In the genomic region with DNA sequence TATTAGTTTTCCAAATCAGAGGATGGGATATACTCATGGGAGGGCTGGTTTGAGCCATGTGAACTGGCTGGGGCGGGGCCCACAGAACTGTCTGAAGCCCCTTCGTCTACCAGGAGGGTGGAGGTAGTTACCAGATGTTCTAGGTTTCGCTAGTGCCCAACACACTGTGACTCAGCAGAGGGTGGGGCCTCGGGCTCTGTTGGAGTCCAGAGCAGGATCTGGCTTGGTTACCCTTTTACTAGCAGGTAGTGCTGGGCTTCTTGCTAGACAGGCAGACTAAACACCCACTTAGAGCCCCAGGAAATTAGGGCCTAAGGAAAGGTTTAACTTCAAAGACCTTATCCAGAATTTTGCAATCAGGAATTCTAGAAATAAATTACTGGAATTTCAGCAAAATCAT, we compare ENCODE assay signal across 13 cellular contexts. TPM values are rescaled to one million over a fixed set of nuclear protein-coding genes. Genes with fewer than 3 reads are reported as not detected.
DNase-seq lines count a peak whose midpoint lies in the region; ATAC-seq and TF ChIP-seq lines count a peak whose summit lies in the region.
"Had no signal": no experiment of that assay in that cellular context is flagged by ENCODE, and none has a peak within 500 bp of the region (broad histone marks: within the 10 kb centered on the region; RNA-seq: fewer than 3 reads in every experiment).

No MANE protein-coding gene starts in this region.

- H3K9me3 ChIP-seq in MG63 (no peaks in the 10 kb centered on the region), mammary epithelial cell (replicated peaks; ENCODE audit: insufficient read depth, low read length) (no peaks in the 10 kb centered on the region)

- H3K4me1 ChIP-seq in mammary epithelial cell (ENCODE audit: insufficient read depth, low read length): no peaks in the 10 kb centered on the region

- H4K20me1 ChIP-seq in mammary epithelial cell (ENCODE audit: insufficient read depth, low read length): no peaks in the 10 kb centered on the region

- ATAC-seq in GM19023 (IDR thresholded peaks at IDR 0.05; ENCODE audit: unreplicated experiment) (peak; percentile 49), HG02981 (IDR thresholded peaks at IDR 0.05; ENCODE audit: unreplicated experiment) (no peak)
- ATAC-seq: effector memory CD8-positive, alpha-beta T cell had no signal

- H3K27me3 ChIP-seq in MG63: no peaks in the 10 kb centered on the region
- H3K27me3 ChIP-seq in mammary epithelial cell (ENCODE audit: insufficient read depth, low read length): no peaks in the 10 kb centered on the region

- CTCF ChIA-PET in mammary epithelial cell (lab: Charles Lee; ENCODE audit: low non-redundant PET): interaction anchor here (0.7 kb wide), 1 partner anchor 1145 kb away, joined by 3 read pairs; no protein-coding TSS in a partner anchor

- no peaks in the 10 kb centered on the region for H3K79me2 ChIP-seq in mammary epithelial cell (ENCODE audit: insufficient read depth, low read length)

- intact Hi-C loops in mammary epithelial cell (cut with micrococcal nuclease): loop anchor here (1.0 to 10.0 kb wide), 3 partner anchors 113 to 401 kb away; no protein-coding TSS in a partner anchor
- intact Hi-C loops in posterior vena cava (cut with DNase I): loop anchor here in 1 of 2 donors (5.0 kb wide), 1 partner anchor 399 kb away; no protein-coding TSS in a partner anchor

- H3K4me2 ChIP-seq in mammary epithelial cell (ENCODE audit: insufficient read depth, low read depth, low read length): peak overlapping the region; percentile 9

- in situ Hi-C loops in mammary epithelial cell (cut with MboI; ENCODE audit: low sequenced_read_pairs in 2 of 2): loop anchor here (5.0 to 25.0 kb wide), 6 partner anchors 243 to 689 kb away; a partner anchor contains a TSS

- dilution Hi-C loops in mammary epithelial cell (cut with HindIII; ENCODE audit: low sequenced_read_pairs): no loop called here

- 50% methylated on average over 4 of the region's 4 CpGs for WGBS in mammary epithelial cell (ENCODE audit: low coverage, missing lambda C conversion rate)

- H3K36me3 ChIP-seq in MG63 (no peaks in the 10 kb centered on the region), mammary epithelial cell (ENCODE audit: insufficient read depth, low read length) (no peaks in the 10 kb centered on the region)

- H3K27ac ChIP-seq in mammary epithelial cell (ENCODE audit: insufficient read depth, low read depth, low read length): no peak overlapping the region
- H3K27ac ChIP-seq: skin epidermis had no signal

- TF ChIP-seq CTCF in mammary epithelial cell (conservative IDR thresholded peaks at IDR 0.05 in 1 of 2, IDR thresholded peaks at IDR 0.05 in 1 of 2; ENCODE audit: extremely low read depth in 1 of 2, insufficient read depth in 1 of 2, low read depth in 1 of 2, low read length in 2 of 2): no peak

- no TSS peak for BruUV-seq in mammary epithelial cell (replicated peaks; lab: Mats Ljungman, UMichigan)

- DNase-seq in MG63 (peak; percentile 29), mammary epithelial cell (peak; percentile 54), posterior vena cava (ENCODE audit: low spot score) (peak; percentile 82), hepatic stellate cell (ENCODE audit: low spot score) (no peak), COLO668 (lab: John Stamatoyannopoulos, UW; ENCODE audit: unreplicated experiment) (no peak), NCI-H2196 (lab: John Stamatoyannopoulos, UW; ENCODE audit: unreplicated experiment) (no peak)
- DNase-seq: activated CD4-positive, alpha-beta T cell treated with anti-CD3 and anti-CD28 coated beads, Interleukin-2, amount 50 U/mL, for 4 hours; effector memory CD8-positive, alpha-beta T cell; NCI-H1092; NCI-H526 treated with DMSO at 0.1 percent for 48 hours had no signal

- no peak overlapping the region for H3K9ac ChIP-seq in mammary epithelial cell (ENCODE audit: insufficient read depth, low read length)

- H2AFZ ChIP-seq in mammary epithelial cell (ENCODE audit: low read depth, low read length): no peak overlapping the region

- no peak overlapping the region for H3K4me3 ChIP-seq in MG63
- H3K4me3 ChIP-seq in mammary epithelial cell (replicated peaks in 1 of 3; ENCODE audit: insufficient read depth in 1 of 3, low read depth in 2 of 3, low read length in 3 of 3): no peak overlapping the region
- H3K4me3 ChIP-seq: skin epidermis had no signal

RNA-seq across cellular contexts. Expression of a gene that starts 56.2 kb away (rescaled TPM):
- 79.1 and 90.2 TPM in 2 replicates for total RNA-seq in MG63 (2014; rRNA removed; shearing (Covaris generic); ENCODE audit: low replicate concordance)
- total RNA-seq in mammary epithelial cell (not detected), posterior vena cava (100 to 1,000 TPM; 107 to 161 TPM)
- polyA plus RNA-seq in mammary epithelial cell: 0.07 TPM
- polyA minus RNA-seq in mammary epithelial cell: not detected

Comparison
In these comparisons a context has a peak if more than half of its experiments do, and no peak if none do; other contexts are left out.
1. DNase-seq: peak in MG63 (single experiment), mammary epithelial cell (single experiment) and posterior vena cava (single experiment); none in hepatic stellate cell (single experiment), COLO668 (single experiment) and NCI-H2196 (single experiment).
2. RNA of a gene that starts 56.2 kb away (total RNA-seq): 107 to 161 TPM in posterior vena cava and 79.1 to 90.2 TPM in MG63; not detected in mammary epithelial cell; every median in the first group is over 10 times any median in the second.